Comparison of ENCODE assay signal across 8 cellular contexts in the genomic region with DNA sequence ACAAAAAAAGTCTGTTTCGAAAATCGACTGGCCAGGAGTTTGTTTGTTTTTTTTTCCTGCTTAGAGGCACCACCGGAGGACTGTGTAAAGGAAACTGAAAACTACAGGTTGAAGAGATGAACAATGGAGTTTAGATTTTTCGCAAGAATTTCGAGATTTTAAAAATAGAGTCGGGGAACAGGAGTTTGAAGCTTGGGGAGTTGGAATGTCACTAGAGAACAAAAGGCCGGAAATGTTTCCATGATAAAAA. TPM values are rescaled to one million over a fixed set of nuclear protein-coding genes. Genes with fewer than 3 reads are reported as not detected.
DNase-seq lines count a peak whose midpoint lies in the region; ATAC-seq, FAIRE-seq and TF ChIP-seq lines count a peak whose summit lies in the region.

No MANE protein-coding gene starts in this region.

- H3K36me3 ChIP-seq in BJ (ENCODE audit: control insufficient read depth, insufficient read depth, low read length) (no peaks in the 10 kb centered on the region), KOPT-K1 (ENCODE audit: insufficient read depth, low read length) (no peaks in the 10 kb centered on the region)

- H3K27me3 Mint-ChIP-seq in chondrocyte (ENCODE audit: low read depth), result no peaks in the 10 kb centered on the region
- no peaks in the 10 kb centered on the region for H3K27me3 Mint-ChIP-seq in naive thymus-derived CD8-positive, alpha-beta T cell

- H3K27ac Mint-ChIP-seq in chondrocyte (ENCODE audit: unreplicated experiment), result peak overlapping the region; percentile 96
- H3K27ac Mint-ChIP-seq in naive thymus-derived CD8-positive, alpha-beta T cell, result peak overlapping the region; percentile 84 to 97 (median 94)

- DNase-seq in BJ (ENCODE audit: low read depth), result no peak
- DNase-seq in chondrocyte (ENCODE audit: low spot score), result no peak
- peak in 2 of 10 donors; percentile 34 to 47 for DNase-seq in naive thymus-derived CD8-positive, alpha-beta T cell
- no peak for DNase-seq in HTR-8/SVneo (ENCODE audit: insufficient read length, low spot score)
- DNase-seq in NCI-H524 treated with DMSO at 0.1 percent for 48 hours (lab: John Stamatoyannopoulos, UW), result no peak
- no peak for DNase-seq in NCI-H345 (lab: John Stamatoyannopoulos, UW)

- H3K4me3 Mint-ChIP-seq in chondrocyte (ENCODE audit: unreplicated experiment), result peak overlapping the region; percentile 87
- peak overlapping the region; percentile 89 to 99 (median 94) for H3K4me3 Mint-ChIP-seq in naive thymus-derived CD8-positive, alpha-beta T cell

- TF ChIP-seq CTCF in BJ (IDR thresholded peaks at IDR 0.05; ENCODE audit: insufficient read depth, low read depth, low read length) (no peak), chondrocyte (IDR thresholded peaks at IDR 0.05) (no peak)

- peak overlapping the region; percentile 73 for H3K27ac ChIP-seq in KOPT-K1 (ENCODE audit: low read depth, low read length, poor library complexity, severe bottlenecking)

- FAIRE-seq in HTR-8/SVneo (lab: Jason Lieb, UNC), result no peak

- no peaks in the 10 kb centered on the region for H3K27me3 ChIP-seq in BJ (ENCODE audit: control insufficient read depth, insufficient read depth, low read length)

- no peaks in the 10 kb centered on the region for H3K9me3 Mint-ChIP-seq in chondrocyte (ENCODE audit: low read depth)
- no peaks in the 10 kb centered on the region for H3K9me3 Mint-ChIP-seq in naive thymus-derived CD8-positive, alpha-beta T cell

- no peaks in the 10 kb centered on the region for H3K9me3 ChIP-seq in KOPT-K1 (ENCODE audit: insufficient read depth, low read length, poor library complexity, severe bottlenecking)

- H3K4me3 ChIP-seq in BJ (ENCODE audit: low read depth, low read length), result peak overlapping the region; percentile 94

- POLR2A ChIA-PET in BJ (lab: Charles Lee), result no interaction called here
- POLR2A ChIA-PET in naive thymus-derived CD8-positive, alpha-beta T cell (lab: Charles Lee), result interaction anchor here (0.7 to 1.7 kb wide), 3 partner anchors 11 to 678 kb away, joined by 4 to 7 read pairs (median 5); no protein-coding TSS in a partner anchor

- no peak for ATAC-seq in naive thymus-derived CD8-positive, alpha-beta T cell
- no peak for ATAC-seq in HG03039 (IDR thresholded peaks at IDR 0.05; ENCODE audit: unreplicated experiment)

- peaks cover 1% of the 10 kb centered on the region for H3K36me3 Mint-ChIP-seq in chondrocyte (ENCODE audit: low read depth)
- no peaks in the 10 kb centered on the region for H3K36me3 Mint-ChIP-seq in naive thymus-derived CD8-positive, alpha-beta T cell

- peaks cover 47% of the 10 kb centered on the region for H3K4me1 Mint-ChIP-seq in chondrocyte (ENCODE audit: low read depth)
- peaks cover 26 to 57% (median 48%) of the 10 kb centered on the region in 4 donors for H3K4me1 Mint-ChIP-seq in naive thymus-derived CD8-positive, alpha-beta T cell

- CTCF ChIA-PET in BJ (lab: Yijun Ruan, JAX), result interaction anchor here (0.6 to 1.0 kb wide), 7 partner anchors 21 to 907 kb away, joined by 3 read pairs; no protein-coding TSS in a partner anchor

RNA-seq across cellular contexts. Expression of gene QKI, which starts 1.8 kb away (rescaled TPM):
- polyA plus RNA-seq in BJ (2011; rRNA removed), result 114 and 143 TPM in 2 replicates
- polyA minus RNA-seq in BJ (2011; rRNA and poly(A)+ RNA removed), result 158 and 228 TPM in 2 replicates
- total RNA-seq in chondrocyte, result 189 to 266 TPM (median 195 TPM) in 3 replicates
- total RNA-seq in naive thymus-derived CD8-positive, alpha-beta T cell, result 10 to 100 TPM; 64.0 to 65.7 TPM
- 10 to 100 TPM in 2 of 3 donors, 1 to 10 TPM in 1; 8.8 to 36.0 (median 29.6) TPM for polyA plus RNA-seq in naive thymus-derived CD8-positive, alpha-beta T cell
